ENCODE assay signal across 17 cellular contexts in genomic region chr21:33125981-33126380, GRCh38. TPM values are rescaled to one million over a fixed set of nuclear protein-coding genes. Genes with fewer than 3 reads are reported as not detected.
DNase-seq lines count a peak whose midpoint lies in the region; ATAC-seq and TF ChIP-seq lines count a peak whose summit lies in the region.
"Had no signal": no experiment of that assay in that cellular context is flagged by ENCODE, and none has a peak within 500 bp of the region (broad histone marks: within the 10 kb centered on the region; RNA-seq: fewer than 3 reads in every experiment).

No MANE protein-coding gene starts in this region.

- H3K4me3 Mint-ChIP-seq in neural progenitor cell: peak overlapping the region; percentile 5
- H3K4me3 Mint-ChIP-seq: CD4-positive, alpha-beta memory T cell had no signal

- H3K27ac ChIP-seq in angular gyrus (ENCODE audit: low read depth, low read length) (peak overlapping the region; percentile 54), dorsolateral prefrontal cortex (peak overlapping the region in 58 of 59 donors; percentile 6 to 99 (median 90)), neural progenitor cell (no peak overlapping the region)
- H3K27ac ChIP-seq: C4-2B had no signal

- H3K27me3 Mint-ChIP-seq in neural progenitor cell (ENCODE audit: insufficient read depth, low read depth): peaks cover 29% of the 10 kb centered on the region

- H2AFZ ChIP-seq in neural progenitor cell (replicated peaks): no peak overlapping the region

- ATAC-seq in GM18519 (IDR thresholded peaks at IDR 0.05; ENCODE audit: low FRiP score, unreplicated experiment) (no peak), GM21529 (IDR thresholded peaks at IDR 0.05; ENCODE audit: unreplicated experiment) (no peak)
- ATAC-seq: HCT116 had no signal

- H3K4me3 ChIP-seq in HAP-1: no peak overlapping the region
- peak overlapping the region in 1 of 59 donors; percentile 64 for H3K4me3 ChIP-seq in dorsolateral prefrontal cortex
- H3K4me3 ChIP-seq in neural progenitor cell: no peak overlapping the region

- no peaks in the 10 kb centered on the region for H3K79me2 ChIP-seq in neural progenitor cell (ENCODE audit: low read depth)

- H3K36me3 ChIP-seq in HAP-1 (replicated peaks) (no peaks in the 10 kb centered on the region), neural progenitor cell (no peaks in the 10 kb centered on the region)
- H3K36me3 ChIP-seq: BE2C had no signal

- in situ Hi-C loops in HAP-1 (cut with MboI; ENCODE audit: low sequenced_read_pairs): loop anchor here (10.0 kb wide), 1 partner anchor 131 kb away; no protein-coding TSS in a partner anchor

- H3K9ac ChIP-seq in neural progenitor cell: no peak overlapping the region

- H3K9me3 ChIP-seq in HAP-1 (no peaks in the 10 kb centered on the region), neural progenitor cell (ENCODE audit: low read depth) (no peaks in the 10 kb centered on the region)
- H3K9me3 ChIP-seq: BE2C had no signal

- H3K4me1 Mint-ChIP-seq in neural progenitor cell: peaks cover 59% of the 10 kb centered on the region

- H3K27ac Mint-ChIP-seq in neural progenitor cell: no peak overlapping the region

- H4K20me1 ChIP-seq in neural progenitor cell (ENCODE audit: low read depth): no peaks in the 10 kb centered on the region

- no peak overlapping the region for H3K4me2 ChIP-seq in neural progenitor cell

- intact Hi-C loops in dorsolateral prefrontal cortex (cut with DNase I): loop anchor here (2.0 to 5.0 kb wide), 5 partner anchors 55 to 294 kb away; partner anchors contain the start of genes OLIG1 (in 2 of the 2) and OLIG2 (in 1 of the 2)

- peaks cover 20% of the 10 kb centered on the region for H3F3A ChIP-seq in neural progenitor cell (ENCODE audit: low read depth)

- peaks cover 3% of the 10 kb centered on the region for H3K9me3 Mint-ChIP-seq in neural progenitor cell
- H3K9me3 Mint-ChIP-seq: CD4-positive, alpha-beta memory T cell had no signal

- no peak for TF ChIP-seq CTCF in dorsolateral prefrontal cortex (IDR thresholded peaks at IDR 0.05 in 54 of 56, conservative IDR thresholded peaks at IDR 0.05 in 2 of 56; ENCODE audit: low read depth in 1 of 56, partially characterized antibody in 56 of 56)
- TF ChIP-seq CTCF in neural progenitor cell (IDR thresholded peaks at IDR 0.05): no peak

- H3K4me1 ChIP-seq in HAP-1: peaks cover 25% of the 10 kb centered on the region
- H3K4me1 ChIP-seq in neural progenitor cell: peaks cover 14% of the 10 kb centered on the region
- H3K4me1 ChIP-seq: BE2C had no signal

- H3K27me3 ChIP-seq in HAP-1 (ENCODE audit: low read depth) (no peaks in the 10 kb centered on the region; the same call in 1 of the 2 replicates), dorsolateral prefrontal cortex (peaks cover 0 to 15% (median 0%) of the 10 kb centered on the region in 45 donors), neural progenitor cell (peaks cover 41% of the 10 kb centered on the region)

- DNase-seq in HAP-1 (ENCODE audit: low spot score in 2 of 2) (peak; percentile 67 to 94), dorsolateral prefrontal cortex (no peak), neural progenitor cell (ENCODE audit: low spot score) (no peak), superior temporal gyrus (ENCODE audit: extremely low spot score) (no peak), LoVo (ENCODE audit: low spot score) (no peak)
- DNase-seq: BE2C; CD4-positive, alpha-beta memory T cell; COR-L47; DMS153; DMS79 treated with DMSO at 0.1 percent for 48 hours had no signal

- H3K36me3 Mint-ChIP-seq in neural progenitor cell: no peaks in the 10 kb centered on the region
- H3K36me3 Mint-ChIP-seq: CD4-positive, alpha-beta memory T cell had no signal

RNA-seq across cellular contexts. Expression of gene OLIG1, which starts 56.0 kb away (rescaled TPM):
- 100 to 1,000 TPM in 77 of 120 experiments, 10 to 100 TPM in 43; 30.7 to 365 (median 119) TPM for total RNA-seq in dorsolateral prefrontal cortex
- not detected in 2 replicates for total RNA-seq in neural progenitor cell (ENCODE audit: low replicate concordance)
- total RNA-seq: A172; CD4-positive, alpha-beta memory T cell; H4 had no signal

Comparison
In these comparisons a context has a peak if more than half of its experiments do, and no peak if none do; other contexts are left out.
1. DNase-seq: peak in HAP-1 (2 of 2); none in dorsolateral prefrontal cortex (0 of 10), neural progenitor cell (single experiment), superior temporal gyrus (single experiment) and LoVo (single experiment).
2. RNA of gene OLIG1, which starts 56.0 kb away (total RNA-seq): 30.7 to 365 TPM in dorsolateral prefrontal cortex; not detected in neural progenitor cell; every median in the first group is over 10 times any median in the second.